Comparison of ENCODE assay signal across 12 cellular contexts in the genomic region with DNA sequence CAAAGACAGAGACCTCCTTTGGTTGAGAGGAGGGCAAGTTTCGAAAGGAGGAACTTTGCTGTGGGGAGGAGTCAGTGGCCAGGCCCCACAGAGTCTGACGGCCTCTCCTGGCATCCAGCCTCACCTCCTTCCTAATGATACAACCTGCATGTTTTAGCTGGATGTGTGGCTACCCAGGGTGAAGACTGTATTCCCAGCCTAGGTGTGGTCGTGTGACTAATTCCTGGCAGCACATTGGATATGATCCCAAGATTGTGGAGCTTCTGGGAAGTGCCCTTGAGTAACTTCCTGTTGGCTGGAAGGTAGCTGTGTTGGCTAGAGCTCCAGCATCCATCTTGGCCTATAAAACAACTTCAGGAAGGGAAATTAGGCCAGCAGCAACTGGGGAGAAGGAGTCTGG. TPM values are rescaled to one million over a fixed set of nuclear protein-coding genes. Genes with fewer than 3 reads are reported as not detected.
A peak's percentile ranks its signal among the peaks of the same experiment; 100 is the strongest.
DNase-seq lines count a peak whose midpoint lies in the region; ATAC-seq and TF ChIP-seq lines count a peak whose summit lies in the region.
"Had no signal": no experiment of that assay in that cellular context is flagged by ENCODE, and none has a peak within 500 bp of the region (broad histone marks: within the 10 kb centered on the region; RNA-seq: fewer than 3 reads in every experiment).

No MANE protein-coding gene starts in this region.

- TF ChIP-seq CTCF in Panc1 (IDR thresholded peaks at IDR 0.05) (no peak), foreskin keratinocyte (conservative IDR thresholded peaks at IDR 0.05) (no peak)

- POLR2A ChIA-PET in Panc1 (lab: Charles Lee): no interaction called here

- in situ Hi-C loops in Panc1 (cut with HindIII; ENCODE audit: low pct_unique_long_range_greater_than_20kb, low sequenced_read_pairs): no loop called here

- CTCF ChIA-PET in Panc1 (lab: Charles Lee): no interaction called here

- intact Hi-C loops in Panc1 (cut with micrococcal nuclease; ENCODE audit: unreplicated experiment): no loop called here

- ATAC-seq in Panc1 (no peak), foreskin keratinocyte (peak; percentile 87), HG03342 (IDR thresholded peaks at IDR 0.05; ENCODE audit: unreplicated experiment) (no peak), GM19023 (IDR thresholded peaks at IDR 0.05; ENCODE audit: unreplicated experiment) (no peak)

- DNase-seq in GM04504 (ENCODE audit: low read depth) (peak; percentile 42), Panc1 (ENCODE audit: low read depth, low spot score) (peak; percentile 72), foreskin keratinocyte (peak; percentile 95 to 98), pons (ENCODE audit: low spot score) (peak; percentile 11), retina (no peak), NCI-H510A (lab: John Stamatoyannopoulos, UW) (no peak)
- DNase-seq: activated CD4-positive, alpha-beta T cell treated with anti-CD3 and anti-CD28 coated beads, Interleukin-2, amount 10 ng/mL, durations not matched to agents 7 days and 5 days; DMS53; stimulated activated CD4-positive, alpha-beta T cell treated with anti-CD3 and anti-CD28 coated beads, Interleukin-4, amount 100 ng/mL, for 24 hours had no signal

- H3K27ac ChIP-seq in Panc1 (ENCODE audit: low read length) (no peak overlapping the region), foreskin keratinocyte (no peak overlapping the region)
- H3K27ac ChIP-seq: HL-60 had no signal

- no TSS peak for BruUV-seq in Panc1 (replicated peaks; lab: Mats Ljungman, UMichigan)

- no peaks in the 10 kb centered on the region for H3K27me3 ChIP-seq in Panc1 (ENCODE audit: control insufficient read depth, insufficient read depth, low read length)
- peaks cover 3% of the 10 kb centered on the region for H3K27me3 ChIP-seq in foreskin keratinocyte

- H3K4me1 ChIP-seq in Panc1 (ENCODE audit: control insufficient read depth, insufficient read depth, low read length): 0 out of 2 replicates have a peak, but pooled peaks cover 3% of the 10 kb centered on the region
- peaks cover 5% of the 10 kb centered on the region for H3K4me1 ChIP-seq in foreskin keratinocyte

- H3K9me3 ChIP-seq in Panc1 (ENCODE audit: control insufficient read depth, insufficient read depth, low read depth, low read length): no peaks in the 10 kb centered on the region

- no peaks in the 10 kb centered on the region for H3K36me3 ChIP-seq in Panc1 (ENCODE audit: control insufficient read depth, insufficient read depth, low read length)

- H3K4me3 ChIP-seq in Panc1 (ENCODE audit: low read depth in 2 of 2, low read length in 2 of 2): no peak overlapping the region

RNA-seq across cellular contexts. Expression of a gene that starts 19.0 kb away (rescaled TPM):
- total RNA-seq in Panc1 (2021; ENCODE audit: unreplicated experiment) (59.8 TPM), foreskin keratinocyte (43.2 and 45.6 TPM in 2 replicates)
- 64.2 TPM for polyA plus RNA-seq in Panc1 (2012; ENCODE audit: insufficient read length)
- 28.7 and 33.8 TPM in 2 replicates for polyA plus RNA-seq in foreskin keratinocyte

Comparison
In these comparisons a context has a peak if more than half of its experiments do, and no peak if none do; other contexts are left out.
1. DNase-seq: peak in GM04504 (single experiment), Panc1 (single experiment), foreskin keratinocyte (2 of 2) and pons (single experiment); none in retina (single experiment) and NCI-H510A (single experiment).